20 cellular contexts compared by ENCODE assay signal in genomic region chr4:571838-572572, GRCh38. TPM values are rescaled to one million over a fixed set of nuclear protein-coding genes. Genes with fewer than 3 reads are reported as not detected.
DNase-seq lines count a peak whose midpoint lies in the region; ATAC-seq and TF ChIP-seq lines count a peak whose summit lies in the region.
"Had no signal": no experiment of that assay in that cellular context is flagged by ENCODE, and none has a peak within 500 bp of the region (broad histone marks: within the 10 kb centered on the region; RNA-seq: fewer than 3 reads in every experiment).

No MANE protein-coding gene starts in this region.

- H3K27ac Mint-ChIP-seq in chondrocyte (ENCODE audit: unreplicated experiment) (no peak overlapping the region), neural progenitor cell (no peak overlapping the region)
- H3K27ac Mint-ChIP-seq: CD4-positive, alpha-beta T cell; HFFc6 had no signal

- no peak overlapping the region for H3K9ac ChIP-seq in neural progenitor cell

- TF ChIP-seq CTCF in chondrocyte (IDR thresholded peaks at IDR 0.05) (no peak), neural progenitor cell (IDR thresholded peaks at IDR 0.05) (no peak), upper lobe of right lung (IDR thresholded peaks at IDR 0.05) (no peak)

- H2AFZ ChIP-seq in neural progenitor cell (replicated peaks) = no peak overlapping the region

- H3K9me3 ChIP-seq in neural progenitor cell (ENCODE audit: low read depth) (no peaks in the 10 kb centered on the region), upper lobe of right lung (no peaks in the 10 kb centered on the region)
- H3K9me3 ChIP-seq: HAP-1 had no signal

- H3K36me3 Mint-ChIP-seq in chondrocyte (ENCODE audit: low read depth) (no peaks in the 10 kb centered on the region), neural progenitor cell (peaks cover 1% of the 10 kb centered on the region)
- H3K36me3 Mint-ChIP-seq: IgD-negative memory B cell had no signal

- H3K4me1 ChIP-seq in neural progenitor cell (no peaks in the 10 kb centered on the region), upper lobe of right lung (no peaks in the 10 kb centered on the region)
- H3K4me1 ChIP-seq: HAP-1 had no signal

- H3F3A ChIP-seq in neural progenitor cell (ENCODE audit: low read depth) = peaks cover 6% of the 10 kb centered on the region

- H4K20me1 ChIP-seq in neural progenitor cell (ENCODE audit: low read depth) = peaks cover 14% of the 10 kb centered on the region

- H3K4me2 ChIP-seq in neural progenitor cell = no peak overlapping the region

- H3K27ac ChIP-seq in neural progenitor cell (no peak overlapping the region), upper lobe of right lung (no peak overlapping the region)

- no peak overlapping the region for H3K4me3 ChIP-seq in neural progenitor cell
- no peak overlapping the region for H3K4me3 ChIP-seq in upper lobe of right lung
- H3K4me3 ChIP-seq: HAP-1 had no signal

- H3K27me3 ChIP-seq in neural progenitor cell = peaks cover 85% of the 10 kb centered on the region
- peaks cover 51% of the 10 kb centered on the region for H3K27me3 ChIP-seq in upper lobe of right lung

- peak; percentile 68 for DNase-seq in cardiac septum (ENCODE audit: low spot score)
- no peak for DNase-seq in Right ventricle myocardium inferior (ENCODE audit: missing footprints)
- DNase-seq in chondrocyte (ENCODE audit: low spot score) = peak; percentile 87
- DNase-seq in neural progenitor cell (ENCODE audit: low spot score) = no peak
- DNase-seq in upper lobe of right lung = peak; percentile 51
- DNase-seq in activated gamma-delta T cell (lab: John Stamatoyannopoulos, UW) = no peak
- no peak for DNase-seq in H4 (ENCODE audit: low spot score)
- DNase-seq: 8988T; ACHN; C1 segment of cervical spinal cord; CD4-positive, alpha-beta T cell; DMS153; DMS79 treated with DMSO at 0.1 percent for 48 hours; EL; GOT3; HFFc6 had no signal

- H3K27me3 Mint-ChIP-seq in chondrocyte (ENCODE audit: low read depth) = peaks cover 37% of the 10 kb centered on the region
- H3K27me3 Mint-ChIP-seq in neural progenitor cell (ENCODE audit: insufficient read depth, low read depth) = peaks cover 43% of the 10 kb centered on the region

- no peak for ATAC-seq in Right ventricle myocardium inferior
- ATAC-seq in upper lobe of right lung = no peak
- no peak for ATAC-seq in HG03159 (IDR thresholded peaks at IDR 0.05; ENCODE audit: unreplicated experiment)

- H3K4me3 Mint-ChIP-seq in chondrocyte (ENCODE audit: unreplicated experiment) = no peak overlapping the region
- H3K4me3 Mint-ChIP-seq in neural progenitor cell = peak overlapping the region; percentile 58
- H3K4me3 Mint-ChIP-seq: CD4-positive, alpha-beta T cell; HFFc6 had no signal

- H3K36me3 ChIP-seq in neural progenitor cell = no peaks in the 10 kb centered on the region
- no peaks in the 10 kb centered on the region for H3K36me3 ChIP-seq in upper lobe of right lung
- H3K36me3 ChIP-seq: HAP-1 had no signal

- intact Hi-C loops in cardiac septum (cut with DNase I) = no loop called here
- intact Hi-C loops in Right ventricle myocardium inferior (cut with DNase I) = no loop called here
- intact Hi-C loops in upper lobe of right lung (cut with DNase I) = no loop called here

- no peaks in the 10 kb centered on the region for H3K79me2 ChIP-seq in neural progenitor cell (ENCODE audit: low read depth)

- H3K4me1 Mint-ChIP-seq in chondrocyte (ENCODE audit: low read depth) (peaks cover 2% of the 10 kb centered on the region), neural progenitor cell (peaks cover 5% of the 10 kb centered on the region)

- no peaks in the 10 kb centered on the region for H3K9me3 Mint-ChIP-seq in chondrocyte (ENCODE audit: low read depth)
- H3K9me3 Mint-ChIP-seq in neural progenitor cell = peaks cover 9% of the 10 kb centered on the region

RNA-seq across cellular contexts. Expression of gene TMEM271, which starts 4.1 kb away (rescaled TPM):
- total RNA-seq in cardiac septum (not detected), Right ventricle myocardium inferior (not detected), chondrocyte (not detected in 3 replicates), neural progenitor cell (ENCODE audit: low replicate concordance) (not detected in 2 replicates), upper lobe of right lung (not detected)
- total RNA-seq in H4 (2014; rRNA removed; shearing (Covaris generic)) = 0.08 TPM in 1 of 2 replicates, not detected in the other
- total RNA-seq: CD4-positive, alpha-beta T cell; HFFc6; HT-29 had no signal

RNA-seq across cellular contexts. Expression of gene PDE6B, which starts 53.4 kb away (rescaled TPM):
- 4.8 TPM for total RNA-seq in cardiac septum
- total RNA-seq in Right ventricle myocardium inferior = 1.7 TPM
- total RNA-seq in chondrocyte = 0.46 to 2.3 TPM (median 2.3 TPM) in 3 replicates
- 4.3 and 19.5 TPM in 2 replicates for total RNA-seq in neural progenitor cell (ENCODE audit: low replicate concordance)
- 9.1 TPM for total RNA-seq in upper lobe of right lung
- 1.9 TPM in 1 of 2 replicates, not detected in the other for total RNA-seq in H4 (2014; rRNA removed; shearing (Covaris generic))
- total RNA-seq: HFFc6, HT-29 had no signal

Comparison
In these comparisons a context has a peak if more than half of its experiments do, and no peak if none do; other contexts are left out.
1. DNase-seq: peak in cardiac septum (single experiment), chondrocyte (single experiment) and upper lobe of right lung (single experiment); none in Right ventricle myocardium inferior (single experiment), neural progenitor cell (single experiment), activated gamma-delta T cell (single experiment) and H4 (single experiment).